Comparison of ENCODE assay signal across 18 cellular contexts in the genomic region with DNA sequence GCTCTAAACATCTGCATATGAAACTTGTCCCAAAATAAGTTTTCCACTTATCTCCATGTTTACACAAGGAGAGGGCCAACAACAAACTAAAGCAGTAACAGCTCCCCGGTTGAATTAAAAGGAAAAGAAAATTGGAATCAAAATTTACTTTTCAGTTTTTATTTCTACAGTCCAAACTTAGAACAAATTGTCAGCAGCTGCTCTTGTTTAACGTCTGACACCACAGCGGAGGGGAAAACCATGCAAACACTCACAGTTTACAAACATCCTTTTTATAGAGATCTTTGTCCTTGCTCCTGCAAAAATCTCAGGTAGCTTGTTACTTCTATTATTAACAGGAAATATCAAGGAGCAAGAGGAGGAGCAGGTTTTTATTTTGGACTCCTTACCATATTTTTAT.
DNase-seq lines count a peak whose midpoint lies in the region; ATAC-seq and TF ChIP-seq lines count a peak whose summit lies in the region.
"Had no signal": no experiment of that assay in that cellular context is flagged by ENCODE, and none has a peak within 500 bp of the region (broad histone marks: within the 10 kb centered on the region; RNA-seq: fewer than 3 reads in every experiment).

No MANE protein-coding gene starts in this region.

- H3K9me3 ChIP-seq in osteoblast (ENCODE audit: low read depth, low read length), result no peaks in the 10 kb centered on the region
- H3K9me3 ChIP-seq in spleen, result no peaks in the 10 kb centered on the region
- no peaks in the 10 kb centered on the region for H3K9me3 ChIP-seq in body of pancreas

- intact Hi-C loops in spleen (cut with DNase I; ENCODE audit: low total_unique reads) (loop anchor here (10.0 kb wide), 1 partner anchor 90 kb away; no protein-coding TSS in a partner anchor), body of pancreas (cut with DNase I) (no loop called here)

- H3K4me1 Mint-ChIP-seq in GM23338 (peaks cover 40% of the 10 kb centered on the region), WTC11 (peaks cover 53% of the 10 kb centered on the region)
- H3K4me1 Mint-ChIP-seq: B cell; CD4-positive, CD25-positive, alpha-beta regulatory T cell had no signal

- H3K4me1 ChIP-seq in GM23338 (ENCODE audit: insufficient read depth), result peaks cover 36% of the 10 kb centered on the region
- peaks cover 20% of the 10 kb centered on the region for H3K4me1 ChIP-seq in osteoblast (ENCODE audit: insufficient read depth, low read length)
- no peaks in the 10 kb centered on the region for H3K4me1 ChIP-seq in spleen
- H3K4me1 ChIP-seq in body of pancreas, result no peaks in the 10 kb centered on the region

- no peaks in the 10 kb centered on the region; the same call in 1 of the 2 replicates for H3K9me2 ChIP-seq in GM23338 (ENCODE audit: insufficient read depth)

- H3F3A ChIP-seq in GM23338 (replicated peaks; ENCODE audit: low read depth), result no peaks in the 10 kb centered on the region

- TF ChIP-seq CTCF in AG10803 (conservative IDR thresholded peaks at IDR 0.05; ENCODE audit: low read length), result no peak
- TF ChIP-seq CTCF in GM23338 (conservative IDR thresholded peaks at IDR 0.05; ENCODE audit: low read depth in 2 of 2), result no peak
- no peak for TF ChIP-seq CTCF in WTC11 (IDR thresholded peaks at IDR 0.05)
- no peak for TF ChIP-seq CTCF in osteoblast (IDR thresholded peaks at IDR 0.05; ENCODE audit: extremely low read depth, low read depth, low read length)
- no peak for TF ChIP-seq CTCF in spleen (IDR thresholded peaks at IDR 0.05 in 8 of 11, conservative IDR thresholded peaks at IDR 0.05 in 3 of 11)
- no peak for TF ChIP-seq CTCF in body of pancreas (IDR thresholded peaks at IDR 0.05)

- H3K4me2 ChIP-seq in GM23338, result peak overlapping the region; percentile 67; the same call in 1 of the 2 replicates
- no peak overlapping the region for H3K4me2 ChIP-seq in osteoblast (ENCODE audit: insufficient read depth, low read length)

- no peaks in the 10 kb centered on the region for H3K27me3 Mint-ChIP-seq in GM23338 (ENCODE audit: insufficient read depth, low read depth, poor library complexity)
- no peaks in the 10 kb centered on the region for H3K27me3 Mint-ChIP-seq in WTC11 (ENCODE audit: low read depth)

- ATAC-seq in GM23338, result no peak
- no peak for ATAC-seq in WTC11
- ATAC-seq in body of pancreas, result no peak
- ATAC-seq: HepG2 had no signal

- TF ChIP-seq POLR2A in spleen (IDR thresholded peaks at IDR 0.05) (no peak), body of pancreas (IDR thresholded peaks at IDR 0.05) (no peak)

- CTCF ChIA-PET in WTC11 (lab: Charles Lee), result interaction anchor here (1.2 to 2.0 kb wide), 3 partner anchors 10 to 252 kb away, joined by 3 to 8 read pairs (median 4); partner anchors contain the start of gene C1GALT1

- H3K27ac Mint-ChIP-seq in GM23338 (peak overlapping the region; percentile 91), WTC11 (peak overlapping the region; percentile 80)
- H3K27ac Mint-ChIP-seq: B cell; CD4-positive, CD25-positive, alpha-beta regulatory T cell had no signal

- H3K36me3 ChIP-seq in GM23338 (ENCODE audit: insufficient read depth), result no peaks in the 10 kb centered on the region
- no peaks in the 10 kb centered on the region for H3K36me3 ChIP-seq in osteoblast (ENCODE audit: insufficient read depth, low read length)
- H3K36me3 ChIP-seq in spleen, result no peaks in the 10 kb centered on the region
- H3K36me3 ChIP-seq in body of pancreas (replicated peaks in 1 of 2; ENCODE audit: insufficient read depth in 1 of 2, low read depth in 2 of 2), result no peaks in the 10 kb centered on the region

- 58 to 80% (median 75%) methylated on average over 3 of the region's 3 CpGs for WGBS in spleen, 5 donors
- WGBS in body of pancreas, 2 donors, result 77 to 78% methylated on average over 3 of the region's 3 CpGs

- H3K36me3 Mint-ChIP-seq in GM23338 (ENCODE audit: low read depth), result peaks cover 4% of the 10 kb centered on the region; the same call in 1 of the 3 replicates
- no peaks in the 10 kb centered on the region for H3K36me3 Mint-ChIP-seq in WTC11
- H3K36me3 Mint-ChIP-seq: CD4-positive, CD25-positive, alpha-beta regulatory T cell had no signal

- POLR2A ChIA-PET in WTC11 (lab: Charles Lee), result no interaction called here

- H2AFZ ChIP-seq in GM23338 (no peak overlapping the region), osteoblast (ENCODE audit: low read length) (peak overlapping the region; percentile 52)

- H3K27ac ChIP-seq in GM23338 (ENCODE audit: low read depth) (no peak overlapping the region), osteoblast (ENCODE audit: low read depth, low read length) (no peak overlapping the region), spleen (no peak overlapping the region), body of pancreas (no peak overlapping the region)

- H3K4me3 Mint-ChIP-seq in GM23338 (0 out of 3 replicates have a peak overlapping the region, but pooled peaks have one; percentile 3), WTC11 (no peak overlapping the region)
- H3K4me3 Mint-ChIP-seq: B cell; CD4-positive, CD25-positive, alpha-beta regulatory T cell had no signal

- H3K79me2 ChIP-seq in GM23338 (replicated peaks; ENCODE audit: insufficient read depth) (no peaks in the 10 kb centered on the region), osteoblast (ENCODE audit: insufficient read depth, low read length) (no peaks in the 10 kb centered on the region)

- DNase-seq in AG10803 (ENCODE audit: low read depth) (peak; percentile 8), GM23338 (ENCODE audit: low spot score) (no peak), WTC11 (ENCODE audit: low spot score) (no peak), osteoblast (ENCODE audit: insufficient read length, low spot score, missing footprints) (peak; percentile 13), activated gamma-delta T cell treated with Interleukin-2 at 50 U/mL for 16 hours (no peak), spleen (no peak), body of pancreas (no peak), hippocampal formation (lab: John Stamatoyannopoulos, UW) (no peak)
- DNase-seq: CD4-positive, CD25-positive, alpha-beta regulatory T cell; DMS79; KG1; NCI-H187; NCI-H526 treated with DMSO at 0.1 percent for 48 hours; OCI-M1; RPMI8226; T-helper 1 cell had no signal

- H4K20me1 ChIP-seq in GM23338 (replicated peaks; ENCODE audit: insufficient read depth), result no peaks in the 10 kb centered on the region
- no peaks in the 10 kb centered on the region for H4K20me1 ChIP-seq in osteoblast (ENCODE audit: insufficient read depth, low read length)

- H3K27me3 ChIP-seq in GM23338 (ENCODE audit: insufficient read depth), result no peaks in the 10 kb centered on the region
- no peaks in the 10 kb centered on the region for H3K27me3 ChIP-seq in osteoblast (ENCODE audit: insufficient read depth, low read length)
- H3K27me3 ChIP-seq in spleen (replicated peaks in 1 of 7), result no peaks in the 10 kb centered on the region
- no peaks in the 10 kb centered on the region for H3K27me3 ChIP-seq in body of pancreas

- H3K4me3 ChIP-seq in AG10803 (ENCODE audit: low read length) (no peak overlapping the region), GM23338 (no peak overlapping the region), osteoblast (ENCODE audit: insufficient read depth, low read length) (no peak overlapping the region), spleen (no peak overlapping the region), body of pancreas (no peak overlapping the region)

- H3K9me3 Mint-ChIP-seq in GM23338 (no peaks in the 10 kb centered on the region), WTC11 (no peaks in the 10 kb centered on the region)

TF ChIP-seq in GM23338, 12 proteins besides CTCF, POLR2A, EP300 and RAD21 (continues in another document):
- no peak for TF ChIP-seq ZNF114 (CRISPR knock-in tag; IDR thresholded peaks at IDR 0.05)
- TF ChIP-seq STAT1 (IDR thresholded peaks at IDR 0.05; ENCODE audit: unreplicated experiment), result no peak
- TF ChIP-seq, protein P1, sequence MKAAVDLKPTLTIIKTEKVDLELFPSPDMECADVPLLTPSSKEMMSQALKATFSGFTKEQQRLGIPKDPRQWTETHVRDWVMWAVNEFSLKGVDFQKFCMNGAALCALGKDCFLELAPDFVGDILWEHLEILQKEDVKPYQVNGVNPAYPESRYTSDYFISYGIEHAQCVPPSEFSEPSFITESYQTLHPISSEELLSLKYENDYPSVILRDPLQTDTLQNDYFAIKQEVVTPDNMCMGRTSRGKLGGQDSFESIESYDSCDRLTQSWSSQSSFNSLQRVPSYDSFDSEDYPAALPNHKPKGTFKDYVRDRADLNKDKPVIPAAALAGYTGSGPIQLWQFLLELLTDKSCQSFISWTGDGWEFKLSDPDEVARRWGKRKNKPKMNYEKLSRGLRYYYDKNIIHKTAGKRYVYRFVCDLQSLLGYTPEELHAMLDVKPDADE (IDR thresholded peaks at IDR 0.05), result no peak
- TF ChIP-seq POLR2AphosphoS5 (IDR thresholded peaks at IDR 0.05; ENCODE audit: low read depth), result no peak
- no peak for TF ChIP-seq NANOG (IDR thresholded peaks at IDR 0.05; ENCODE audit: borderline replicate concordance)

TF ChIP-seq in WTC11, 78 proteins besides CTCF, POLR2A, EP300 and RAD21 (continues in another document):
- no peak for TF ChIP-seq AR (CRISPR knock-in tag; IDR thresholded peaks at IDR 0.05)
- TF ChIP-seq ZBTB21 (CRISPR knock-in tag; IDR thresholded peaks at IDR 0.05; ENCODE audit: borderline replicate concordance), result no peak
- TF ChIP-seq FOXJ3 (CRISPR knock-in tag; IDR thresholded peaks at IDR 0.05; ENCODE audit: borderline replicate concordance), result no peak
- no peak for TF ChIP-seq TCF7 (CRISPR knock-in tag; IDR thresholded peaks at IDR 0.05; ENCODE audit: low read depth)
- TF ChIP-seq ZNF671 (CRISPR knock-in tag; IDR thresholded peaks at IDR 0.05), result no peak
- TF ChIP-seq ZNF232 (CRISPR knock-in tag; IDR thresholded peaks at IDR 0.05), result no peak
- no peak for TF ChIP-seq NR1H2 (CRISPR knock-in tag; IDR thresholded peaks at IDR 0.05)
- TF ChIP-seq KAT7 (CRISPR knock-in tag; IDR thresholded peaks at IDR 0.05; ENCODE audit: borderline replicate concordance), result no peak

Comparison
In these comparisons a context has a peak if more than half of its experiments do, and no peak if none do; other contexts are left out.
1. DNase-seq: peak in AG10803 (single experiment) and osteoblast (single experiment); none in GM23338 (single experiment), WTC11 (single experiment), activated gamma-delta T cell treated with Interleukin-2 at 50 U/mL for 16 hours (single experiment), spleen (single experiment), body of pancreas (0 of 4) and hippocampal formation (0 of 2).